ENCODE assay signal across 8 cellular contexts in genomic region chr16:87465306-87465705, GRCh38. TPM values are rescaled to one million over a fixed set of nuclear protein-coding genes. Genes with fewer than 3 reads are reported as not detected.
DNase-seq lines count a peak whose midpoint lies in the region; ATAC-seq, FAIRE-seq and TF ChIP-seq lines count a peak whose summit lies in the region.

No MANE protein-coding gene starts in this region.

- H3K79me2 ChIP-seq in fibroblast of lung (ENCODE audit: control insufficient read depth, insufficient read depth, low read length), result peaks cover 55% of the 10 kb centered on the region

- TF ChIP-seq CTCF in fibroblast of lung (conservative IDR thresholded peaks at IDR 0.05 in 1 of 2, IDR thresholded peaks at IDR 0.05 in 1 of 2; ENCODE audit: low read depth in 1 of 2, low read length in 2 of 2), result no peak

- H2BK15ac ChIP-seq in neuronal stem cell (ENCODE audit: low read length), result no peak overlapping the region

- peak overlapping the region; percentile 99 for H3K27ac ChIP-seq in fibroblast of lung (ENCODE audit: insufficient read depth, low read length)
- no peak overlapping the region for H3K27ac ChIP-seq in neuronal stem cell (replicated peaks; ENCODE audit: low read length)

- no peak for FAIRE-seq in GM19239 (lab: Jason Lieb, UNC)

- POLR2A ChIA-PET in activated CD4-positive, alpha-beta memory T cell treated with anti-CD3 and anti-CD28 coated beads for 36 hours (lab: Charles Lee), result interaction anchor here (1.3 to 2.0 kb wide), 5 partner anchors 10 to 82 kb away, joined by 3 to 9 read pairs (median 4); partner anchors contain the start of genes FBXO31 and ZCCHC14
- POLR2A ChIA-PET in activated CD4-positive, alpha-beta memory T cell treated with anti-CD3 and anti-CD28 coated beads, Interleukin-2, amount 10 ng/mL, durations not matched to agents 7 days and 5 days (lab: Charles Lee), result no interaction called here

- H3K9ac ChIP-seq in fibroblast of lung (ENCODE audit: insufficient read depth, low read length) (peak overlapping the region; percentile 80), neuronal stem cell (ENCODE audit: low read depth, low read length, poor library complexity) (no peak overlapping the region)

- peak overlapping the region; percentile 2 to 50 (median 35) for H3K4me3 ChIP-seq in fibroblast of lung (replicated peaks in 1 of 4; ENCODE audit: control extremely low read depth in 1 of 4, insufficient read depth in 1 of 4, low read depth in 3 of 4, low read length in 4 of 4)
- no peak overlapping the region for H3K4me3 ChIP-seq in neuronal stem cell (ENCODE audit: low read length in 2 of 2)

- H4K8ac ChIP-seq in neuronal stem cell (ENCODE audit: low read depth, low read length), result no peak overlapping the region

- no CpG with 5 or more reads among the region's 8 CpGs for WGBS in neuronal stem cell (ENCODE audit: extremely low coverage in 2 of 2, insufficient read length in 2 of 2, insufficient replicate concordance in 1 of 2), 2 donors

- H3K36me3 Mint-ChIP-seq in activated CD4-positive, alpha-beta memory T cell treated with anti-CD3 and anti-CD28 coated beads for 36 hours, result no peaks in the 10 kb centered on the region
- no peaks in the 10 kb centered on the region for H3K36me3 Mint-ChIP-seq in activated CD4-positive, alpha-beta memory T cell treated with anti-CD3 and anti-CD28 coated beads, Interleukin-2, amount 10 ng/mL, durations not matched to agents 7 days and 5 days (ENCODE audit: low read depth)

- no peaks in the 10 kb centered on the region for H3K27me3 ChIP-seq in fibroblast of lung (ENCODE audit: control insufficient read depth, insufficient read depth, low read length)
- no peaks in the 10 kb centered on the region for H3K27me3 ChIP-seq in neuronal stem cell (ENCODE audit: control insufficient read depth in 3 of 3, insufficient read depth in 3 of 3, low read depth in 1 of 3, low read length in 3 of 3)

- no peak overlapping the region for H2BK120ac ChIP-seq in neuronal stem cell (ENCODE audit: low read depth, low read length)

- no peaks in the 10 kb centered on the region for H3K9me3 Mint-ChIP-seq in activated CD4-positive, alpha-beta memory T cell treated with anti-CD3 and anti-CD28 coated beads for 36 hours
- no peaks in the 10 kb centered on the region for H3K9me3 Mint-ChIP-seq in activated CD4-positive, alpha-beta memory T cell treated with anti-CD3 and anti-CD28 coated beads, Interleukin-2, amount 10 ng/mL, durations not matched to agents 7 days and 5 days

- H2BK12ac ChIP-seq in neuronal stem cell (ENCODE audit: low read length), result no peak overlapping the region

- CTCF ChIA-PET in activated CD4-positive, alpha-beta memory T cell treated with anti-CD3 and anti-CD28 coated beads for 36 hours (lab: Charles Lee), result interaction anchor here (0.7 to 1.7 kb wide), 3 partner anchors 170 to 186 kb away, joined by 3 to 7 read pairs (median 4); no protein-coding TSS in a partner anchor
- CTCF ChIA-PET in activated CD4-positive, alpha-beta memory T cell treated with anti-CD3 and anti-CD28 coated beads, Interleukin-2, amount 10 ng/mL, durations not matched to agents 7 days and 5 days (lab: Charles Lee), result no interaction called here

- H3K18ac ChIP-seq in neuronal stem cell (ENCODE audit: low read length), result no peak overlapping the region

- H3K27ac Mint-ChIP-seq in activated CD4-positive, alpha-beta memory T cell treated with anti-CD3 and anti-CD28 coated beads for 36 hours, result peak overlapping the region; percentile 91
- H3K27ac Mint-ChIP-seq in activated CD4-positive, alpha-beta memory T cell treated with anti-CD3 and anti-CD28 coated beads, Interleukin-2, amount 10 ng/mL, durations not matched to agents 7 days and 5 days, result no peak overlapping the region

- H3K4me3 Mint-ChIP-seq in activated CD4-positive, alpha-beta memory T cell treated with anti-CD3 and anti-CD28 coated beads for 36 hours, result peak overlapping the region; percentile 68
- H3K4me3 Mint-ChIP-seq in activated CD4-positive, alpha-beta memory T cell treated with anti-CD3 and anti-CD28 coated beads, Interleukin-2, amount 10 ng/mL, durations not matched to agents 7 days and 5 days, result no peak overlapping the region

- no peak overlapping the region for H2BK5ac ChIP-seq in neuronal stem cell (ENCODE audit: low read length)

- peak; percentile 60 for DNase-seq in activated CD4-positive, alpha-beta memory T cell treated with anti-CD3 and anti-CD28 coated beads for 36 hours
- DNase-seq in activated CD4-positive, alpha-beta memory T cell treated with anti-CD3 and anti-CD28 coated beads, Interleukin-2, amount 10 ng/mL, durations not matched to agents 7 days and 5 days, result no peak
- DNase-seq in T1000 (lab: John Stamatoyannopoulos, UW), result peak; percentile 32
- DNase-seq in fibroblast of lung (ENCODE audit: low read depth in 2 of 2), result peak; percentile 89 to 92
- DNase-seq in neuronal stem cell (ENCODE audit: low spot score), result no peak
- DNase-seq in activated effector memory CD4-positive, alpha-beta T cell treated with anti-CD3 and anti-CD28 coated beads, Interleukin-2, amount 50 U/mL, for 16 hours, result no peak
- no peak for DNase-seq in GM19239 (ENCODE audit: insufficient read length, low spot score)

- H2AK5ac ChIP-seq in neuronal stem cell (ENCODE audit: low read depth, low read length), result no peak overlapping the region

- H3K27me3 Mint-ChIP-seq in activated CD4-positive, alpha-beta memory T cell treated with anti-CD3 and anti-CD28 coated beads for 36 hours, result no peaks in the 10 kb centered on the region
- H3K27me3 Mint-ChIP-seq in activated CD4-positive, alpha-beta memory T cell treated with anti-CD3 and anti-CD28 coated beads, Interleukin-2, amount 10 ng/mL, durations not matched to agents 7 days and 5 days, result no peaks in the 10 kb centered on the region

- peaks cover 47% of the 10 kb centered on the region for H3K4me1 Mint-ChIP-seq in activated CD4-positive, alpha-beta memory T cell treated with anti-CD3 and anti-CD28 coated beads for 36 hours (ENCODE audit: low read depth)
- H3K4me1 Mint-ChIP-seq in activated CD4-positive, alpha-beta memory T cell treated with anti-CD3 and anti-CD28 coated beads, Interleukin-2, amount 10 ng/mL, durations not matched to agents 7 days and 5 days, result peaks cover 26% of the 10 kb centered on the region

- H2AFZ ChIP-seq in fibroblast of lung (ENCODE audit: low read length) (no peak overlapping the region), neuronal stem cell (ENCODE audit: low read length) (no peak overlapping the region)

- H3K9me3 ChIP-seq in fibroblast of lung (ENCODE audit: control insufficient read depth, insufficient read depth, low read depth, low read length) (no peaks in the 10 kb centered on the region), neuronal stem cell (replicated peaks in 1 of 2; ENCODE audit: control insufficient read depth in 2 of 2, insufficient read depth in 1 of 2, low read depth in 1 of 2, low read length in 2 of 2) (no peaks in the 10 kb centered on the region)

- peaks cover 5% of the 10 kb centered on the region for H3K79me1 ChIP-seq in neuronal stem cell (ENCODE audit: low read depth, low read length)

- H3K36me3 ChIP-seq in fibroblast of lung (ENCODE audit: control insufficient read depth, insufficient read depth, low read length) (no peaks in the 10 kb centered on the region), neuronal stem cell (replicated peaks in 1 of 2; ENCODE audit: control insufficient read depth in 2 of 2, insufficient read depth in 2 of 2, low read length in 2 of 2) (peaks cover 0 to 3% of the 10 kb centered on the region in 2 donors)

- H4K20me1 ChIP-seq in fibroblast of lung (ENCODE audit: control insufficient read depth, extremely low read depth, insufficient read depth, low read length), result no peaks in the 10 kb centered on the region

- no peak overlapping the region for H3K4ac ChIP-seq in neuronal stem cell (ENCODE audit: low read length)

- peaks cover 38% of the 10 kb centered on the region for H3K4me1 ChIP-seq in fibroblast of lung (ENCODE audit: control insufficient read depth, extremely low read depth, insufficient read depth, low read length)
- H3K4me1 ChIP-seq in neuronal stem cell (ENCODE audit: control insufficient read depth in 2 of 2, insufficient read depth in 1 of 2, low read depth in 1 of 2, low read length in 2 of 2), result peaks cover 18 to 28% of the 10 kb centered on the region in 2 donors

- peak overlapping the region; percentile 98 for H3K4me2 ChIP-seq in fibroblast of lung (ENCODE audit: extremely low read depth, insufficient read depth, low read length)
- no peak overlapping the region for H3K4me2 ChIP-seq in neuronal stem cell (ENCODE audit: insufficient read depth, low read length, poor library complexity, severe bottlenecking)

- ATAC-seq in GM18870 (IDR thresholded peaks at IDR 0.05; ENCODE audit: unreplicated experiment), result no peak

- intact Hi-C loops in activated CD4-positive, alpha-beta memory T cell treated with anti-CD3 and anti-CD28 coated beads for 36 hours (cut with micrococcal nuclease), result loop anchor here (2.0 kb wide), 1 partner anchor 29 kb away; no protein-coding TSS in a partner anchor

- peak overlapping the region; percentile 75 for H3K23ac ChIP-seq in neuronal stem cell (ENCODE audit: low read depth, low read length, poor library complexity)

- H4K91ac ChIP-seq in neuronal stem cell (ENCODE audit: low read depth, low read length, poor library complexity), result no peak overlapping the region

- no peak overlapping the region for H3K14ac ChIP-seq in neuronal stem cell (ENCODE audit: low read length)

RNA-seq across cellular contexts. Expression of gene ZCCHC14, which starts 27.5 kb away (rescaled TPM):
- total RNA-seq in activated CD4-positive, alpha-beta memory T cell treated with anti-CD3 and anti-CD28 coated beads for 36 hours, result 10 to 100 TPM in 1 of 2 experiments, 1 to 10 TPM in 1; 8.7 to 10.6 TPM
- total RNA-seq in activated CD4-positive, alpha-beta memory T cell treated with anti-CD3 and anti-CD28 coated beads, Interleukin-2, amount 10 ng/mL, durations not matched to agents 7 days and 5 days, result 1 to 10 TPM; 4.2 to 5.0 TPM
- total RNA-seq in fibroblast of lung, result 15.4 and 16.3 TPM in 2 replicates
- polyA plus RNA-seq in fibroblast of lung, result 6.4 and 8.6 TPM in 2 replicates
- polyA plus RNA-seq in fibroblast of lung (2012), result 12.6 and 13.5 TPM in 2 replicates
- polyA minus RNA-seq in fibroblast of lung (ENCODE audit: low replicate concordance), result 19.5 and 24.6 TPM in 2 replicates
- 15.1 TPM for polyA plus RNA-seq in neuronal stem cell (2013, experiment 1 of 2)
- 15.8 TPM for polyA plus RNA-seq in neuronal stem cell (2013, experiment 2 of 2)

Comparison
In these comparisons a context has a peak if more than half of its experiments do, and no peak if none do; other contexts are left out.
1. DNase-seq: peak in activated CD4-positive, alpha-beta memory T cell treated with anti-CD3 and anti-CD28 coated beads for 36 hours (single experiment), T1000 (single experiment) and fibroblast of lung (2 of 2); none in activated CD4-positive, alpha-beta memory T cell treated with anti-CD3 and anti-CD28 coated beads, Interleukin-2, amount 10 ng/mL, durations not matched to agents 7 days and 5 days (single experiment), neuronal stem cell (single experiment), activated effector memory CD4-positive, alpha-beta T cell treated with anti-CD3 and anti-CD28 coated beads, Interleukin-2, amount 50 U/mL, for 16 hours (single experiment) and GM19239 (single experiment).
2. H3K4me3 ChIP-seq: peak in fibroblast of lung (4 of 4); none in neuronal stem cell (0 of 2).